Comparison of ENCODE assay signal across 1 cellular context in the genomic region with DNA sequence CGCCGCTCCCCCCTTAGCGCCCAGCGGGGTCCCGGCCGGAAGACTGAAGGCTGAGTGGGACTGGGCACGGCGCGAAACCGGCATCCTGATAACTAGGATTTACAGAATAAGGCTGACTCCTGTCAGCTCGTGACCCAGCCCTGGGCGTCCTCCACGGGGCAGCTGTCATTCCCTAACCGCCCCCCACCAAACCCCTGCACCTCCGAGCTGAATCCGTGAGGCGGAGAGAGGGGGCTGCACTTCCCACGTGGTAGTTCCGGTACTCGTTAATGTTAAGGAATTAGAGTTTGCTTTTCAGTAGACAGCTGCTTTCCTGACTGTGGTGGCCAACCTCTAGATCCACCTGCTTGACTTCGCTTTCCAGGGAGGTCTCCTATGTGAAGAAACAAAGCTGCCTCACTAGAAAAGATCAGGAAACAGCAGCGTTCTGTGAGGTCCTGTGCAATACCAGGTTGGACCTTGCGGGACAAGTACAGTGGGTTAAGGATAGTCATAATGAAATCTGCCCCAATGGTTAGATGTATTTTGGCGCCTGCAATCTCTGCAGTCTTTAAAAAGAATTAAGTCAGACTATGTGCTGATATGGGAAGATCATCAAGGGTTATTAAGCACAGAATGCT.
TF ChIP-seq lines count a peak whose summit lies in the region.

No MANE protein-coding gene starts in this region.

TF ChIP-seq in HepG2, 621 proteins besides CTCF, POLR2A, EP300 and RAD21 (continued from another document and continues in another):
- no peak for TF ChIP-seq PAX8 (CRISPR knock-in tag; IDR thresholded peaks at IDR 0.05; ENCODE audit: borderline replicate concordance)
- TF ChIP-seq, protein P1, sequence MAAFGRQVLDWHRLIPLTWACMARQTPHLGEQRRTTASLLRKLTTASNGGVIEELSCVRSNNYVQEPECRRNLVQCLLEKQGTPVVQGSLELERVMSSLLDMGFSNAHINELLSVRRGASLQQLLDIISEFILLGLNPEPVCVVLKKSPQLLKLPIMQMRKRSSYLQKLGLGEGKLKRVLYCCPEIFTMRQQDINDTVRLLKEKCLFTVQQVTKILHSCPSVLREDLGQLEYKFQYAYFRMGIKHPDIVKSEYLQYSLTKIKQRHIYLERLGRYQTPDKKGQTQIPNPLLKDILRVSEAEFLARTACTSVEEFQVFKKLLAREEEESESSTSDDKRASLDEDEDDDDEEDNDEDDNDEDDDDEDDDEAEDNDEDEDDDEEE (CRISPR knock-in tag; IDR thresholded peaks at IDR 0.05) = no peak; the same call in 1 of the 2 replicates
- no peak; the same call in 1 of the 2 replicates for TF ChIP-seq POGZ (CRISPR knock-in tag; IDR thresholded peaks at IDR 0.05)
- TF ChIP-seq, protein P2, sequence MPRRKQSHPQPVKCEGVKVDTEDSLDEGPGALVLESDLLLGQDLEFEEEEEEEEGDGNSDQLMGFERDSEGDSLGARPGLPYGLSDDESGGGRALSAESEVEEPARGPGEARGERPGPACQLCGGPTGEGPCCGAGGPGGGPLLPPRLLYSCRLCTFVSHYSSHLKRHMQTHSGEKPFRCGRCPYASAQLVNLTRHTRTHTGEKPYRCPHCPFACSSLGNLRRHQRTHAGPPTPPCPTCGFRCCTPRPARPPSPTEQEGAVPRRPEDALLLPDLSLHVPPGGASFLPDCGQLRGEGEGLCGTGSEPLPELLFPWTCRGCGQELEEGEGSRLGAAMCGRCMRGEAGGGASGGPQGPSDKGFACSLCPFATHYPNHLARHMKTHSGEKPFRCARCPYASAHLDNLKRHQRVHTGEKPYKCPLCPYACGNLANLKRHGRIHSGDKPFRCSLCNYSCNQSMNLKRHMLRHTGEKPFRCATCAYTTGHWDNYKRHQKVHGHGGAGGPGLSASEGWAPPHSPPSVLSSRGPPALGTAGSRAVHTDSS (CRISPR knock-in tag; conservative IDR thresholded peaks at IDR 0.05) = no peak
- TF ChIP-seq ZSCAN30 (CRISPR knock-in tag; IDR thresholded peaks at IDR 0.05) = no peak
- TF ChIP-seq ZBTB2 (CRISPR knock-in tag; IDR thresholded peaks at IDR 0.05; ENCODE audit: low read depth) = no peak
- no peak; the same call in 1 of the 2 replicates for TF ChIP-seq EEA1 (CRISPR knock-in tag; IDR thresholded peaks at IDR 0.05; ENCODE audit: borderline replicate concordance)
- TF ChIP-seq ADNP (CRISPR knock-in tag; IDR thresholded peaks at IDR 0.05) = no peak
- no peak for TF ChIP-seq MNT (IDR thresholded peaks at IDR 0.05)
- TF ChIP-seq, protein P3, sequence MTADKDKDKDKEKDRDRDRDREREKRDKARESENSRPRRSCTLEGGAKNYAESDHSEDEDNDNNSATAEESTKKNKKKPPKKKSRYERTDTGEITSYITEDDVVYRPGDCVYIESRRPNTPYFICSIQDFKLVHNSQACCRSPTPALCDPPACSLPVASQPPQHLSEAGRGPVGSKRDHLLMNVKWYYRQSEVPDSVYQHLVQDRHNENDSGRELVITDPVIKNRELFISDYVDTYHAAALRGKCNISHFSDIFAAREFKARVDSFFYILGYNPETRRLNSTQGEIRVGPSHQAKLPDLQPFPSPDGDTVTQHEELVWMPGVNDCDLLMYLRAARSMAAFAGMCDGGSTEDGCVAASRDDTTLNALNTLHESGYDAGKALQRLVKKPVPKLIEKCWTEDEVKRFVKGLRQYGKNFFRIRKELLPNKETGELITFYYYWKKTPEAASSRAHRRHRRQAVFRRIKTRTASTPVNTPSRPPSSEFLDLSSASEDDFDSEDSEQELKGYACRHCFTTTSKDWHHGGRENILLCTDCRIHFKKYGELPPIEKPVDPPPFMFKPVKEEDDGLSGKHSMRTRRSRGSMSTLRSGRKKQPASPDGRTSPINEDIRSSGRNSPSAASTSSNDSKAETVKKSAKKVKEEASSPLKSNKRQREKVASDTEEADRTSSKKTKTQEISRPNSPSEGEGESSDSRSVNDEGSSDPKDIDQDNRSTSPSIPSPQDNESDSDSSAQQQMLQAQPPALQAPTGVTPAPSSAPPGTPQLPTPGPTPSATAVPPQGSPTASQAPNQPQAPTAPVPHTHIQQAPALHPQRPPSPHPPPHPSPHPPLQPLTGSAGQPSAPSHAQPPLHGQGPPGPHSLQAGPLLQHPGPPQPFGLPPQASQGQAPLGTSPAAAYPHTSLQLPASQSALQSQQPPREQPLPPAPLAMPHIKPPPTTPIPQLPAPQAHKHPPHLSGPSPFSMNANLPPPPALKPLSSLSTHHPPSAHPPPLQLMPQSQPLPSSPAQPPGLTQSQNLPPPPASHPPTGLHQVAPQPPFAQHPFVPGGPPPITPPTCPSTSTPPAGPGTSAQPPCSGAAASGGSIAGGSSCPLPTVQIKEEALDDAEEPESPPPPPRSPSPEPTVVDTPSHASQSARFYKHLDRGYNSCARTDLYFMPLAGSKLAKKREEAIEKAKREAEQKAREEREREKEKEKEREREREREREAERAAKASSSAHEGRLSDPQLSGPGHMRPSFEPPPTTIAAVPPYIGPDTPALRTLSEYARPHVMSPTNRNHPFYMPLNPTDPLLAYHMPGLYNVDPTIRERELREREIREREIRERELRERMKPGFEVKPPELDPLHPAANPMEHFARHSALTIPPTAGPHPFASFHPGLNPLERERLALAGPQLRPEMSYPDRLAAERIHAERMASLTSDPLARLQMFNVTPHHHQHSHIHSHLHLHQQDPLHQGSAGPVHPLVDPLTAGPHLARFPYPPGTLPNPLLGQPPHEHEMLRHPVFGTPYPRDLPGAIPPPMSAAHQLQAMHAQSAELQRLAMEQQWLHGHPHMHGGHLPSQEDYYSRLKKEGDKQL (CRISPR knock-in tag; IDR thresholded peaks at IDR 0.05; ENCODE audit: low read depth) = no peak
- no peak for TF ChIP-seq ZNF24 (IDR thresholded peaks at IDR 0.05)
- TF ChIP-seq, protein P4, sequence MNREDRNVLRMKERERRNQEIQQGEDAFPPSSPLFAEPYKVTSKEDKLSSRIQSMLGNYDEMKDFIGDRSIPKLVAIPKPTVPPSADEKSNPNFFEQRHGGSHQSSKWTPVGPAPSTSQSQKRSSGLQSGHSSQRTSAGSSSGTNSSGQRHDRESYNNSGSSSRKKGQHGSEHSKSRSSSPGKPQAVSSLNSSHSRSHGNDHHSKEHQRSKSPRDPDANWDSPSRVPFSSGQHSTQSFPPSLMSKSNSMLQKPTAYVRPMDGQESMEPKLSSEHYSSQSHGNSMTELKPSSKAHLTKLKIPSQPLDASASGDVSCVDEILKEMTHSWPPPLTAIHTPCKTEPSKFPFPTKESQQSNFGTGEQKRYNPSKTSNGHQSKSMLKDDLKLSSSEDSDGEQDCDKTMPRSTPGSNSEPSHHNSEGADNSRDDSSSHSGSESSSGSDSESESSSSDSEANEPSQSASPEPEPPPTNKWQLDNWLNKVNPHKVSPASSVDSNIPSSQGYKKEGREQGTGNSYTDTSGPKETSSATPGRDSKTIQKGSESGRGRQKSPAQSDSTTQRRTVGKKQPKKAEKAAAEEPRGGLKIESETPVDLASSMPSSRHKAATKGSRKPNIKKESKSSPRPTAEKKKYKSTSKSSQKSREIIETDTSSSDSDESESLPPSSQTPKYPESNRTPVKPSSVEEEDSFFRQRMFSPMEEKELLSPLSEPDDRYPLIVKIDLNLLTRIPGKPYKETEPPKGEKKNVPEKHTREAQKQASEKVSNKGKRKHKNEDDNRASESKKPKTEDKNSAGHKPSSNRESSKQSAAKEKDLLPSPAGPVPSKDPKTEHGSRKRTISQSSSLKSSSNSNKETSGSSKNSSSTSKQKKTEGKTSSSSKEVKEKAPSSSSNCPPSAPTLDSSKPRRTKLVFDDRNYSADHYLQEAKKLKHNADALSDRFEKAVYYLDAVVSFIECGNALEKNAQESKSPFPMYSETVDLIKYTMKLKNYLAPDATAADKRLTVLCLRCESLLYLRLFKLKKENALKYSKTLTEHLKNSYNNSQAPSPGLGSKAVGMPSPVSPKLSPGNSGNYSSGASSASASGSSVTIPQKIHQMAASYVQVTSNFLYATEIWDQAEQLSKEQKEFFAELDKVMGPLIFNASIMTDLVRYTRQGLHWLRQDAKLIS (CRISPR knock-in tag; IDR thresholded peaks at IDR 0.05) = no peak
- no peak for TF ChIP-seq ZBTB3 (CRISPR knock-in tag; IDR thresholded peaks at IDR 0.05; ENCODE audit: borderline replicate concordance, low read depth)
- TF ChIP-seq AKAP8 (CRISPR knock-in tag; IDR thresholded peaks at IDR 0.05) = no peak; the same call in 1 of the 2 replicates
- no peak for TF ChIP-seq CREB1 (IDR thresholded peaks at IDR 0.05)
- TF ChIP-seq CREB1 (CRISPR knock-in tag; IDR thresholded peaks at IDR 0.05) = no peak
- TF ChIP-seq NCOA5 (CRISPR knock-in tag; IDR thresholded peaks at IDR 0.05) = no peak
- peak; percentile 10; the same call in 1 of the 2 replicates for TF ChIP-seq ZNF788 (CRISPR knock-in tag; IDR thresholded peaks at IDR 0.05; ENCODE audit: borderline replicate concordance)
- TF ChIP-seq GZF1 (CRISPR knock-in tag; IDR thresholded peaks at IDR 0.05) = no peak
- TF ChIP-seq ZFP1 (CRISPR knock-in tag; IDR thresholded peaks at IDR 0.05) = no peak
- no peak; the same call in 1 of the 2 replicates for TF ChIP-seq BATF2 (CRISPR knock-in tag; IDR thresholded peaks at IDR 0.05)
- no peak for TF ChIP-seq SIN3A (IDR thresholded peaks at IDR 0.05; ENCODE audit: borderline replicate concordance, low read depth, low read length)
- no peak; the same call in 1 of the 2 replicates for TF ChIP-seq ZNF331 (CRISPR knock-in tag; IDR thresholded peaks at IDR 0.05)
- no peak for TF ChIP-seq MAFK (conservative IDR thresholded peaks at IDR 0.05 in 1 of 2, IDR thresholded peaks at IDR 0.05 in 1 of 2; ENCODE audit: low read length in 2 of 2)
- TF ChIP-seq ZNF362 (CRISPR knock-in tag; IDR thresholded peaks at IDR 0.05; ENCODE audit: borderline replicate concordance) = no peak
- no peak for TF ChIP-seq THAP11 (CRISPR knock-in tag; IDR thresholded peaks at IDR 0.05)
- TF ChIP-seq KDM6A (CRISPR knock-in tag; IDR thresholded peaks at IDR 0.05; ENCODE audit: low read depth) = no peak
- TF ChIP-seq, protein P5, sequence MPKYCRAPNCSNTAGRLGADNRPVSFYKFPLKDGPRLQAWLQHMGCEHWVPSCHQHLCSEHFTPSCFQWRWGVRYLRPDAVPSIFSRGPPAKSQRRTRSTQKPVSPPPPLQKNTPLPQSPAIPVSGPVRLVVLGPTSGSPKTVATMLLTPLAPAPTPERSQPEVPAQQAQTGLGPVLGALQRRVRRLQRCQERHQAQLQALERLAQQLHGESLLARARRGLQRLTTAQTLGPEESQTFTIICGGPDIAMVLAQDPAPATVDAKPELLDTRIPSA (CRISPR knock-in tag; IDR thresholded peaks at IDR 0.05; ENCODE audit: borderline replicate concordance) = no peak
- TF ChIP-seq ZFP36L2 (CRISPR knock-in tag; IDR thresholded peaks at IDR 0.05) = no peak
- TF ChIP-seq, protein P6, sequence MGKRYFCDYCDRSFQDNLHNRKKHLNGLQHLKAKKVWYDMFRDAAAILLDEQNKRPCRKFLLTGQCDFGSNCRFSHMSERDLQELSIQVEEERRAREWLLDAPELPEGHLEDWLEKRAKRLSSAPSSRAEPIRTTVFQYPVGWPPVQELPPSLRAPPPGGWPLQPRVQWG (CRISPR knock-in tag; IDR thresholded peaks at IDR 0.05; ENCODE audit: borderline replicate concordance, low read depth) = no peak
- no peak for TF ChIP-seq NR2F6 (IDR thresholded peaks at IDR 0.05)
- no peak for TF ChIP-seq NR2F6 (CRISPR knock-in tag; IDR thresholded peaks at IDR 0.05)
- TF ChIP-seq RXRA (CRISPR knock-in tag; IDR thresholded peaks at IDR 0.05) = no peak
- TF ChIP-seq ZNF18 (CRISPR knock-in tag; IDR thresholded peaks at IDR 0.05; ENCODE audit: insufficient replicate concordance) = peak; percentile 77
- TF ChIP-seq ZKSCAN8 (CRISPR knock-in tag; IDR thresholded peaks at IDR 0.05; ENCODE audit: borderline replicate concordance) = no peak
- no peak for TF ChIP-seq ZNF792 (CRISPR knock-in tag; IDR thresholded peaks at IDR 0.05)
- TF ChIP-seq IKZF1 (IDR thresholded peaks at IDR 0.05) = no peak
- no peak; the same call in 1 of the 2 replicates for TF ChIP-seq ZNF501 (CRISPR knock-in tag; IDR thresholded peaks at IDR 0.05)
- TF ChIP-seq ZNF558 (CRISPR knock-in tag; IDR thresholded peaks at IDR 0.05; ENCODE audit: borderline replicate concordance) = no peak
- no peak for TF ChIP-seq ZBTB42 (CRISPR knock-in tag; IDR thresholded peaks at IDR 0.05)
